In genomic region chr20:49685161-49685601, GRCh38 we compare ENCODE assay signal across 11 cellular contexts. TPM values are rescaled to one million over a fixed set of nuclear protein-coding genes. Genes with fewer than 3 reads are reported as not detected.
DNase-seq lines count a peak whose midpoint lies in the region; ATAC-seq and TF ChIP-seq lines count a peak whose summit lies in the region.
"Had no signal": no experiment of that assay in that cellular context is flagged by ENCODE, and none has a peak within 500 bp of the region (broad histone marks: within the 10 kb centered on the region; RNA-seq: fewer than 3 reads in every experiment).

No MANE protein-coding gene starts in this region.

- TF ChIP-seq CTCF in PC-9 (conservative IDR thresholded peaks at IDR 0.05), result no peak

- H3K4me2 ChIP-seq in PC-9, result peak overlapping the region; percentile 4; the same call in 1 of the 2 replicates

- H4K20me1 ChIP-seq in PC-9 (ENCODE audit: insufficient read depth), result peaks cover 19% of the 10 kb centered on the region

- H3K9ac ChIP-seq in skeletal muscle tissue (ENCODE audit: low read depth in 1 of 3, low read length in 3 of 3), result peak overlapping the region in 2 of 3 donors; percentile 2 to 40
- H3K9ac ChIP-seq: parathyroid adenoma had no signal

- H3K4me1 ChIP-seq in PC-9 (replicated peaks; ENCODE audit: insufficient read depth) (peaks cover 98% of the 10 kb centered on the region), skeletal muscle tissue (ENCODE audit: control insufficient read depth in 3 of 3, insufficient read depth in 3 of 3, low read length in 3 of 3) (peaks cover 45 to 60% (median 50%) of the 10 kb centered on the region in 3 donors)

- H3K79me2 ChIP-seq in PC-9 (ENCODE audit: low read depth), result peaks cover 99% of the 10 kb centered on the region

- POLR2A ChIA-PET in PC-9 (lab: Charles Lee; ENCODE audit: unreplicated experiment), result interaction anchor here (0.5 kb wide), 2 partner anchors 11 to 15 kb away, joined by 4 to 6 read pairs; no protein-coding TSS in a partner anchor

- no peak for DNase-seq in PC-9
- DNase-seq in head of caudate nucleus, result peak in 30 of 42 donors; percentile 20 to 82 (median 46)
- no peak for DNase-seq in activated gamma-delta T cell treated with Interleukin-2 at 50 U/mL for 16 hours
- no peak for DNase-seq in OCI-M1 (lab: John Stamatoyannopoulos, UW)
- DNase-seq in A172 (ENCODE audit: low spot score), result no peak
- DNase-seq: SHP77 treated with DMSO at 0.1 percent for 48 hours; stimulated activated naive B cell treated with anti-CD40 and anti-IgM and Interleukin-4, amounts not matched to agents 10 μg/mL and 1 μg/mL and 100 μg/mL, for 72 hours had no signal

- H3K27me3 ChIP-seq in PC-9 (ENCODE audit: insufficient read depth, low read depth) (no peaks in the 10 kb centered on the region), skeletal muscle tissue (ENCODE audit: control insufficient read depth in 3 of 3, insufficient read depth in 3 of 3, low read length in 3 of 3) (no peaks in the 10 kb centered on the region)

- no peak overlapping the region for H2AFZ ChIP-seq in PC-9
- H2AFZ ChIP-seq: parathyroid adenoma had no signal

- BruUV-seq in PC-9 (replicated peaks; lab: Mats Ljungman, UMichigan), result no TSS peak

- H3F3A ChIP-seq in PC-9 (ENCODE audit: insufficient read depth, low read depth), result peaks cover 94% of the 10 kb centered on the region

- ATAC-seq in GM19043 (IDR thresholded peaks at IDR 0.05; ENCODE audit: low read depth, unreplicated experiment) (peak; percentile 57), GM21786 (IDR thresholded peaks at IDR 0.05; ENCODE audit: unreplicated experiment) (no peak)

- no peak overlapping the region for H3K4me3 ChIP-seq in PC-9
- H3K4me3 ChIP-seq in skeletal muscle tissue (ENCODE audit: low read length in 3 of 3), result no peak overlapping the region

- no peaks in the 10 kb centered on the region for H3K9me3 ChIP-seq in PC-9 (ENCODE audit: insufficient read depth, low read depth)
- no peaks in the 10 kb centered on the region for H3K9me3 ChIP-seq in skeletal muscle tissue (ENCODE audit: control insufficient read depth in 3 of 3, low read length in 3 of 3)

- no peaks in the 10 kb centered on the region for H3K9me2 ChIP-seq in PC-9 (ENCODE audit: insufficient read depth)

- H3K36me3 ChIP-seq in PC-9 (ENCODE audit: low read depth) (peaks cover 53% of the 10 kb centered on the region), skeletal muscle tissue (ENCODE audit: control insufficient read depth in 3 of 3, insufficient read depth in 3 of 3, low read length in 3 of 3) (no peaks in the 10 kb centered on the region)

- peak overlapping the region; percentile 91 for H3K27ac ChIP-seq in PC-9
- peak overlapping the region; percentile 45 for H3K27ac ChIP-seq in skeletal muscle tissue (ENCODE audit: low read depth, low read length)
- H3K27ac ChIP-seq: parathyroid adenoma had no signal

- CTCF ChIA-PET in PC-9 (lab: Charles Lee), result interaction anchor here (0.7 kb wide), 1 partner anchor 209 kb away, joined by 8 read pairs; no protein-coding TSS in a partner anchor

- intact Hi-C loops in PC-9 (cut with micrococcal nuclease; ENCODE audit: unreplicated experiment), result no loop called here
- intact Hi-C loops in head of caudate nucleus (cut with DNase I), result no loop called here

RNA-seq across cellular contexts. Expression of gene B4GALT5, which starts 28.5 kb away (rescaled TPM):
- total RNA-seq in PC-9 (2021) (61.7 and 63.1 TPM in 2 replicates), skeletal muscle tissue (14.6 TPM)
- 40.0 and 44.1 TPM in 2 replicates for total RNA-seq in A172 (2014; rRNA removed; shearing (Covaris generic))

Comparison
In these comparisons a context has a peak if more than half of its experiments do, and no peak if none do; other contexts are left out.
1. DNase-seq: peak in head of caudate nucleus (30 of 42); none in PC-9 (0 of 2), activated gamma-delta T cell treated with Interleukin-2 at 50 U/mL for 16 hours (single experiment), OCI-M1 (single experiment) and A172 (single experiment).